Comparison of ENCODE assay signal across 8 cellular contexts in the genomic region with DNA sequence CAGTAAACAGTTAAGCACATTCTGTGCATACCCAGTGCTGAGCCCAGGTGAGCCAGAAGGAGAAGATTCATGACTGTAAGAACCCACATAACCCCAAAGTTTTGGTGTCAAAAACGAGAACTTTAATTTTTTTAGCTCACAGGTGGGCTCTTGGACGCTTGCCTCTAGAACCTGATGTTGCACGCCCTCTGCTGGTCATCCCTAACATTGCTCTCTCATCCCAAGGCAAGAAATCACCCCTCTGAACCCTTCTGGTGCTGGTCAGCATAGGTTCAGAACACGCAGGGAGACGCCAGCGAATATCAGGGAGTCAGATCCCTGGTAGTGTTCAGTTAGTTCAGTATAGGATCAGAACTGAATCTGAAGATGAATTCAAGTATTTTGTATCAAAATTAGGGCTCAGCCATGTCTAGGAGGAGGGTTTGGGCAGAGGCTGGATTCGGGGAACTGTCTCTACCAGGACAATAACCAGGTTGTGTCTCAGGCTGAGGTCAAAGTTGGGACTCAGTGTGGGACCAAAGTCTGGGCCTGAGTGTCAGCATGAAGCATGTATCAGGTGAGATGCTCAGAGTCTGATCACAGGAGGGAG. TPM values are rescaled to one million over a fixed set of nuclear protein-coding genes. Genes with fewer than 3 reads are reported as not detected.
DNase-seq lines count a peak whose midpoint lies in the region; ATAC-seq and FAIRE-seq lines count a peak whose summit lies in the region.

No MANE protein-coding gene starts in this region.

- H3K4me3 ChIP-seq in Jurkat, Clone E6-1 (ENCODE audit: low read length) = no peak overlapping the region

- DNase-seq in Daoy (ENCODE audit: low read depth) = peak; percentile 73
- peak; percentile 67 for DNase-seq in Jurkat, Clone E6-1 (ENCODE audit: low read depth, low spot score)
- peak; percentile 73 for DNase-seq in SK-N-DZ (ENCODE audit: low spot score)
- peak in 40 of 58 donors; percentile 5 to 77 (median 32) for DNase-seq in anterior cingulate cortex (lab: John Stamatoyannopoulos, UW)
- peak; percentile 40 for DNase-seq in stimulated activated CD8-positive, alpha-beta memory T cell treated with anti-CD3 and anti-CD28 coated beads, Interleukin-15, amount 100 ng/mL, for 1 hour (ENCODE audit: low read depth)

- ATAC-seq in HG02610 (IDR thresholded peaks at IDR 0.05; ENCODE audit: unreplicated experiment) (no peak), GM19023 (IDR thresholded peaks at IDR 0.05; ENCODE audit: unreplicated experiment) (no peak)

- peak; percentile 47 for FAIRE-seq in islet of Langerhans (lab: Jason Lieb, UNC)

RNA-seq across cellular contexts. Expression of a gene that starts 4.1 kb away (rescaled TPM):
- total RNA-seq in Daoy (2014; rRNA removed; shearing (Covaris generic)) = 6.6 and 12.6 TPM in 2 replicates
- 15.2 TPM for polyA plus RNA-seq in Jurkat, Clone E6-1 (2012; ENCODE audit: insufficient read depth, insufficient read length)
- 20.8 and 20.9 TPM in 2 replicates for polyA plus RNA-seq in SK-N-DZ (2014; cell fraction: cytosol; rRNA removed)
- 10.5 and 15.5 TPM in 2 replicates for polyA plus RNA-seq in SK-N-DZ (2014; cell fraction: nucleus; rRNA removed)

RNA-seq across cellular contexts. Expression of a gene that starts 27.3 kb away (rescaled TPM):
- total RNA-seq in Daoy (2014; rRNA removed; shearing (Covaris generic)) = 0.11 TPM in 1 of 2 replicates, not detected in the other
- 0.90 TPM for polyA plus RNA-seq in Jurkat, Clone E6-1 (2012; ENCODE audit: insufficient read depth, insufficient read length)
- polyA plus RNA-seq in SK-N-DZ (2014; cell fraction: cytosol; rRNA removed) = not detected in 2 replicates
- 0.07 TPM in 1 of 2 replicates, not detected in the other for polyA plus RNA-seq in SK-N-DZ (2014; cell fraction: nucleus; rRNA removed)
